In the genomic region with DNA sequence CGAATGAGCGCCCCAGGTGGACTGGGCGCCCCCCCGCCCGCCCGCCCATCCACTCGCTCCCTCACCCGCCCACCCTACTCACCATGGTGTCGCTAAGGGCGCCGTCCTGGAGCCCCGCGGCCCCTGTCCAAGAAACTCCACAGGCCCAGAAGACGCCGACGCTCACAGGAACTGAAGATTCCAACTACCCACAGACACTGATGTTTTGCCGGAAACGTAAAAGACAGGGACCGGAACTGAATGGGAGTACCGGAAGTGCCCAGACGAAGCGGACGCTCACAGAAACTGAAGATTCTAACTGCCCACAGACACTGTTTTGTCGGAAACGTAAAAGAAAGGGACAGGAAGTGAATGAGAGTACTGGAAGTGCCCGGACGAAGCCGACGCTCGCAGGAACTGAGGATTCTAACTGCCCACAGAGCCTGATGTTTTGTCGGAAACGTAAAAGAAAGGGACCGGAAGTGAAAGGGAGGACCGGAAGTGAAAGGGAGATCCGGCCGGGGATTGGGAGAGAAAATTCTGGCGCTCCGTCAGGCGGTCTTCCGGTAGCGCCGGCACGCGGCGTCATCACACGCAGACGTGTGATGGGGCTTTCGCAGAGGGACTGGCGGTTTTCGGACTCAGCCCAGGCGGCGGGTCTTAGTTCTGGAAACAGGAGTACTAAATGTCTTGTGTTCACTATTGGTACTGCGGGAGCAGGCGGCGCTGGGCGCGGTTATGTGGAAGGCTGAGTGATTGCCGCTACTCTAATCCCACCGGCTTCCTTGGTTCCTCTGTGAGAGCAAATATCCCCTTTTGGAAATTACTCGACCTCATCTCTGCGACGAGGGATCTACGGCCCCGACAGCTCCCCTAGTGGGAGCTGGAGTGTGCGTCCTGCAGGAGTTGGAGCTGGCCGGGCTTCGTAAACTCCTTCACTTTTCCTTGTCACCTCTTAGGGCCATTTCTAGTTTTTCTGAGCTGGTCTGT, we compare ENCODE assay signal across 1 cellular context.
TF ChIP-seq lines count a peak whose summit lies in the region.

A gene (minus strand): TSS at position 173 of the 969 bp plus-strand sequence. CDS start 88 bp downstream, at position 85.

TF ChIP-seq in H1, 55 proteins besides CTCF, POLR2A, EP300 and RAD21 (continues in another document):
- TF ChIP-seq RXRA (IDR thresholded peaks at IDR 0.05; ENCODE audit: insufficient read depth, low read depth, low read length): no peak
- no peak for TF ChIP-seq TCF12 (IDR thresholded peaks at IDR 0.05; ENCODE audit: low read depth, low read length)
- no peak for TF ChIP-seq CTBP2 (IDR thresholded peaks at IDR 0.05; ENCODE audit: borderline replicate concordance, insufficient read depth, insufficient read length, low read length)
- peak; percentile 81 to 82; a peak in 2 of 4 replicates for TF ChIP-seq SIN3A (conservative IDR thresholded peaks at IDR 0.05 in 1 of 2, IDR thresholded peaks at IDR 0.05 in 1 of 2; ENCODE audit: low read depth in 1 of 2, low read length in 2 of 2)
- TF ChIP-seq SIX5 (IDR thresholded peaks at IDR 0.05; ENCODE audit: low read depth, low read length): no peak
- no peak for TF ChIP-seq CHD1 (IDR thresholded peaks at IDR 0.05; ENCODE audit: low read depth, low read length)
- peak; percentile 98 for TF ChIP-seq PHF8 (conservative IDR thresholded peaks at IDR 0.05; ENCODE audit: low read depth, low read length)
- no peak for TF ChIP-seq EZH2 (IDR thresholded peaks at IDR 0.05; ENCODE audit: low read depth, low read length, severe bottlenecking)
- TF ChIP-seq CHD2 (IDR thresholded peaks at IDR 0.05; ENCODE audit: low read length): no peak
- peak; percentile 96 for TF ChIP-seq CREB1 (IDR thresholded peaks at IDR 0.05)
- TF ChIP-seq, protein P1, sequence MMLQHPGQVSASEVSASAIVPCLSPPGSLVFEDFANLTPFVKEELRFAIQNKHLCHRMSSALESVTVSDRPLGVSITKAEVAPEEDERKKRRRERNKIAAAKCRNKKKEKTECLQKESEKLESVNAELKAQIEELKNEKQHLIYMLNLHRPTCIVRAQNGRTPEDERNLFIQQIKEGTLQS (IDR thresholded peaks at IDR 0.05; ENCODE audit: insufficient read depth, low read depth, low read length): peak; percentile 60
- TF ChIP-seq JUND (IDR thresholded peaks at IDR 0.05; ENCODE audit: low read length): no peak
- TF ChIP-seq SAP30 (IDR thresholded peaks at IDR 0.05; ENCODE audit: insufficient read depth, insufficient replicate concordance, low read length): no peak
- TF ChIP-seq SUZ12 (IDR thresholded peaks at IDR 0.05; ENCODE audit: low read length): no peak
- TF ChIP-seq NRF1 (IDR thresholded peaks at IDR 0.05; ENCODE audit: low read depth, low read length): no peak
- peak; percentile 64 for TF ChIP-seq KDM4A (IDR thresholded peaks at IDR 0.05; ENCODE audit: low read depth, low read length, severe bottlenecking)
- no peak for TF ChIP-seq FOSL1 (IDR thresholded peaks at IDR 0.05; ENCODE audit: insufficient read depth, low read depth, low read length)
- TF ChIP-seq SP2 (IDR thresholded peaks at IDR 0.05; ENCODE audit: low read length): no peak
- no peak for TF ChIP-seq RNF2 (IDR thresholded peaks at IDR 0.05; ENCODE audit: borderline replicate concordance, low read depth, low read length, missing control alignments, poor library complexity, severe bottlenecking)
- TF ChIP-seq, protein P2, sequence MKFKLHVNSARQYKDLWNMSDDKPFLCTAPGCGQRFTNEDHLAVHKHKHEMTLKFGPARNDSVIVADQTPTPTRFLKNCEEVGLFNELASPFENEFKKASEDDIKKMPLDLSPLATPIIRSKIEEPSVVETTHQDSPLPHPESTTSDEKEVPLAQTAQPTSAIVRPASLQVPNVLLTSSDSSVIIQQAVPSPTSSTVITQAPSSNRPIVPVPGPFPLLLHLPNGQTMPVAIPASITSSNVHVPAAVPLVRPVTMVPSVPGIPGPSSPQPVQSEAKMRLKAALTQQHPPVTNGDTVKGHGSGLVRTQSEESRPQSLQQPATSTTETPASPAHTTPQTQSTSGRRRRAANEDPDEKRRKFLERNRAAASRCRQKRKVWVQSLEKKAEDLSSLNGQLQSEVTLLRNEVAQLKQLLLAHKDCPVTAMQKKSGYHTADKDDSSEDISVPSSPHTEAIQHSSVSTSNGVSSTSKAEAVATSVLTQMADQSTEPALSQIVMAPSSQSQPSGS (IDR thresholded peaks at IDR 0.05; ENCODE audit: low read length): peak; percentile 77
- peak; percentile 89 for TF ChIP-seq POLR2AphosphoS5 (IDR thresholded peaks at IDR 0.05; ENCODE audit: low read depth, low read length)
- no peak for TF ChIP-seq KDM1A (IDR thresholded peaks at IDR 0.05; ENCODE audit: borderline replicate concordance, low read length)
- TF ChIP-seq ZNF274 (IDR thresholded peaks at IDR 0.05; ENCODE audit: borderline replicate concordance, extremely low read depth, low read length): no peak
- TF ChIP-seq GTF2F1 (IDR thresholded peaks at IDR 0.05; ENCODE audit: borderline replicate concordance, low read depth, low read length): no peak
- no peak for TF ChIP-seq BACH1 (IDR thresholded peaks at IDR 0.05; ENCODE audit: low read length)
- TF ChIP-seq ASH2L (IDR thresholded peaks at IDR 0.05; ENCODE audit: low read length): peak; percentile 88
- TF ChIP-seq EGR1 (IDR thresholded peaks at IDR 0.05; ENCODE audit: borderline replicate concordance, low read depth, low read length): no peak
- no peak for TF ChIP-seq HDAC6 (IDR thresholded peaks at IDR 0.05; ENCODE audit: low read depth, low read length)
- TF ChIP-seq TAF7 (optimal IDR thresholded peaks at IDR 0.05; ENCODE audit: borderline replicate concordance, low read depth, low read length): peak; percentile 79
- TF ChIP-seq, protein P3, sequence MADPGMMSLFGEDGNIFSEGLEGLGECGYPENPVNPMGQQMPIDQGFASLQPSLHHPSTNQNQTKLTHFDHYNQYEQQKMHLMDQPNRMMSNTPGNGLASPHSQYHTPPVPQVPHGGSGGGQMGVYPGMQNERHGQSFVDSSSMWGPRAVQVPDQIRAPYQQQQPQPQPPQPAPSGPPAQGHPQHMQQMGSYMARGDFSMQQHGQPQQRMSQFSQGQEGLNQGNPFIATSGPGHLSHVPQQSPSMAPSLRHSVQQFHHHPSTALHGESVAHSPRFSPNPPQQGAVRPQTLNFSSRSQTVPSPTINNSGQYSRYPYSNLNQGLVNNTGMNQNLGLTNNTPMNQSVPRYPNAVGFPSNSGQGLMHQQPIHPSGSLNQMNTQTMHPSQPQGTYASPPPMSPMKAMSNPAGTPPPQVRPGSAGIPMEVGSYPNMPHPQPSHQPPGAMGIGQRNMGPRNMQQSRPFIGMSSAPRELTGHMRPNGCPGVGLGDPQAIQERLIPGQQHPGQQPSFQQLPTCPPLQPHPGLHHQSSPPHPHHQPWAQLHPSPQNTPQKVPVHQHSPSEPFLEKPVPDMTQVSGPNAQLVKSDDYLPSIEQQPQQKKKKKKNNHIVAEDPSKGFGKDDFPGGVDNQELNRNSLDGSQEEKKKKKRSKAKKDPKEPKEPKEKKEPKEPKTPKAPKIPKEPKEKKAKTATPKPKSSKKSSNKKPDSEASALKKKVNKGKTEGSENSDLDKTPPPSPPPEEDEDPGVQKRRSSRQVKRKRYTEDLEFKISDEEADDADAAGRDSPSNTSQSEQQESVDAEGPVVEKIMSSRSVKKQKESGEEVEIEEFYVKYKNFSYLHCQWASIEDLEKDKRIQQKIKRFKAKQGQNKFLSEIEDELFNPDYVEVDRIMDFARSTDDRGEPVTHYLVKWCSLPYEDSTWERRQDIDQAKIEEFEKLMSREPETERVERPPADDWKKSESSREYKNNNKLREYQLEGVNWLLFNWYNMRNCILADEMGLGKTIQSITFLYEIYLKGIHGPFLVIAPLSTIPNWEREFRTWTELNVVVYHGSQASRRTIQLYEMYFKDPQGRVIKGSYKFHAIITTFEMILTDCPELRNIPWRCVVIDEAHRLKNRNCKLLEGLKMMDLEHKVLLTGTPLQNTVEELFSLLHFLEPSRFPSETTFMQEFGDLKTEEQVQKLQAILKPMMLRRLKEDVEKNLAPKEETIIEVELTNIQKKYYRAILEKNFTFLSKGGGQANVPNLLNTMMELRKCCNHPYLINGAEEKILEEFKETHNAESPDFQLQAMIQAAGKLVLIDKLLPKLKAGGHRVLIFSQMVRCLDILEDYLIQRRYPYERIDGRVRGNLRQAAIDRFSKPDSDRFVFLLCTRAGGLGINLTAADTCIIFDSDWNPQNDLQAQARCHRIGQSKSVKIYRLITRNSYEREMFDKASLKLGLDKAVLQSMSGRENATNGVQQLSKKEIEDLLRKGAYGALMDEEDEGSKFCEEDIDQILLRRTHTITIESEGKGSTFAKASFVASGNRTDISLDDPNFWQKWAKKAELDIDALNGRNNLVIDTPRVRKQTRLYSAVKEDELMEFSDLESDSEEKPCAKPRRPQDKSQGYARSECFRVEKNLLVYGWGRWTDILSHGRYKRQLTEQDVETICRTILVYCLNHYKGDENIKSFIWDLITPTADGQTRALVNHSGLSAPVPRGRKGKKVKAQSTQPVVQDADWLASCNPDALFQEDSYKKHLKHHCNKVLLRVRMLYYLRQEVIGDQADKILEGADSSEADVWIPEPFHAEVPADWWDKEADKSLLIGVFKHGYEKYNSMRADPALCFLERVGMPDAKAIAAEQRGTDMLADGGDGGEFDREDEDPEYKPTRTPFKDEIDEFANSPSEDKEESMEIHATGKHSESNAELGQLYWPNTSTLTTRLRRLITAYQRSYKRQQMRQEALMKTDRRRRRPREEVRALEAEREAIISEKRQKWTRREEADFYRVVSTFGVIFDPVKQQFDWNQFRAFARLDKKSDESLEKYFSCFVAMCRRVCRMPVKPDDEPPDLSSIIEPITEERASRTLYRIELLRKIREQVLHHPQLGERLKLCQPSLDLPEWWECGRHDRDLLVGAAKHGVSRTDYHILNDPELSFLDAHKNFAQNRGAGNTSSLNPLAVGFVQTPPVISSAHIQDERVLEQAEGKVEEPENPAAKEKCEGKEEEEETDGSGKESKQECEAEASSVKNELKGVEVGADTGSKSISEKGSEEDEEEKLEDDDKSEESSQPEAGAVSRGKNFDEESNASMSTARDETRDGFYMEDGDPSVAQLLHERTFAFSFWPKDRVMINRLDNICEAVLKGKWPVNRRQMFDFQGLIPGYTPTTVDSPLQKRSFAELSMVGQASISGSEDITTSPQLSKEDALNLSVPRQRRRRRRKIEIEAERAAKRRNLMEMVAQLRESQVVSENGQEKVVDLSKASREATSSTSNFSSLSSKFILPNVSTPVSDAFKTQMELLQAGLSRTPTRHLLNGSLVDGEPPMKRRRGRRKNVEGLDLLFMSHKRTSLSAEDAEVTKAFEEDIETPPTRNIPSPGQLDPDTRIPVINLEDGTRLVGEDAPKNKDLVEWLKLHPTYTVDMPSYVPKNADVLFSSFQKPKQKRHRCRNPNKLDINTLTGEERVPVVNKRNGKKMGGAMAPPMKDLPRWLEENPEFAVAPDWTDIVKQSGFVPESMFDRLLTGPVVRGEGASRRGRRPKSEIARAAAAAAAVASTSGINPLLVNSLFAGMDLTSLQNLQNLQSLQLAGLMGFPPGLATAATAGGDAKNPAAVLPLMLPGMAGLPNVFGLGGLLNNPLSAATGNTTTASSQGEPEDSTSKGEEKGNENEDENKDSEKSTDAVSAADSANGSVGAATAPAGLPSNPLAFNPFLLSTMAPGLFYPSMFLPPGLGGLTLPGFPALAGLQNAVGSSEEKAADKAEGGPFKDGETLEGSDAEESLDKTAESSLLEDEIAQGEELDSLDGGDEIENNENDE (IDR thresholded peaks at IDR 0.05; ENCODE audit: insufficient replicate concordance, low read length): no peak
- TF ChIP-seq JUN (IDR thresholded peaks at IDR 0.05; ENCODE audit: low read depth, low read length): no peak
- TF ChIP-seq, protein P4, sequence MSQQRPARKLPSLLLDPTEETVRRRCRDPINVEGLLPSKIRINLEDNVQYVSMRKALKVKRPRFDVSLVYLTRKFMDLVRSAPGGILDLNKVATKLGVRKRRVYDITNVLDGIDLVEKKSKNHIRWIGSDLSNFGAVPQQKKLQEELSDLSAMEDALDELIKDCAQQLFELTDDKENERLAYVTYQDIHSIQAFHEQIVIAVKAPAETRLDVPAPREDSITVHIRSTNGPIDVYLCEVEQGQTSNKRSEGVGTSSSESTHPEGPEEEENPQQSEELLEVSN (IDR thresholded peaks at IDR 0.05): peak; percentile 82; the same call in 1 of the 2 replicates
- TF ChIP-seq NANOG (IDR thresholded peaks at IDR 0.05; ENCODE audit: insufficient read depth, low read depth, low read length, poor library complexity, severe bottlenecking): no peak
- TF ChIP-seq KDM5A (IDR thresholded peaks at IDR 0.05; ENCODE audit: low read length): peak; percentile 94
- peak; percentile 92 for TF ChIP-seq TAF1 (IDR thresholded peaks at IDR 0.05; ENCODE audit: low read depth, low read length)
- no peak for TF ChIP-seq SIRT6 (IDR thresholded peaks at IDR 0.05; ENCODE audit: low read length)
- peak; percentile 36; the same call in 1 of the 2 replicates for TF ChIP-seq SRF (IDR thresholded peaks at IDR 0.05; ENCODE audit: low read depth, low read length)
- TF ChIP-seq, protein P5, sequence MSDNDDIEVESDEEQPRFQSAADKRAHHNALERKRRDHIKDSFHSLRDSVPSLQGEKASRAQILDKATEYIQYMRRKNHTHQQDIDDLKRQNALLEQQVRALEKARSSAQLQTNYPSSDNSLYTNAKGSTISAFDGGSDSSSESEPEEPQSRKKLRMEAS (IDR thresholded peaks at IDR 0.05): peak; percentile 77
- TF ChIP-seq HDAC2 (IDR thresholded peaks at IDR 0.05; ENCODE audit: borderline replicate concordance in 1 of 2, low read depth in 2 of 2, low read length in 2 of 2): no peak
- TF ChIP-seq SP1 (IDR thresholded peaks at IDR 0.05; ENCODE audit: low read depth, low read length): peak; percentile 45
- peak; percentile 38 for TF ChIP-seq YY1 (IDR thresholded peaks at IDR 0.05; ENCODE audit: low read depth, low read length)
- peak; percentile 59; the same call in 1 of the 2 replicates for TF ChIP-seq RBBP5 (IDR thresholded peaks at IDR 0.05; ENCODE audit: borderline replicate concordance, low read depth, low read length)
- no peak; the same call in 1 of the 2 replicates for TF ChIP-seq CEBPB (IDR thresholded peaks at IDR 0.05; ENCODE audit: low read depth, low read length)
- TF ChIP-seq MAFK (IDR thresholded peaks at IDR 0.05; ENCODE audit: low read depth, low read length): no peak
- TF ChIP-seq TBP (IDR thresholded peaks at IDR 0.05; ENCODE audit: low read depth, low read length): peak; percentile 62
- no peak for TF ChIP-seq RFX5 (IDR thresholded peaks at IDR 0.05; ENCODE audit: borderline replicate concordance, low read depth, low read length)
- 0 out of 2 replicates have a peak, but pooled peaks have one; percentile 2 for TF ChIP-seq TEAD4 (IDR thresholded peaks at IDR 0.05; ENCODE audit: low read depth, low read length)
- peak; percentile 91; the same call in 1 of the 2 replicates for TF ChIP-seq SP4 (IDR thresholded peaks at IDR 0.05; ENCODE audit: low read length)
- no peak for TF ChIP-seq BRCA1 (IDR thresholded peaks at IDR 0.05; ENCODE audit: low read depth, low read length)
- TF ChIP-seq CBX5 (IDR thresholded peaks at IDR 0.05; ENCODE audit: low read depth, low read length): no peak
- no peak for TF ChIP-seq BCL11A (IDR thresholded peaks at IDR 0.05; ENCODE audit: low read depth in 2 of 2, low read length in 2 of 2)
- TF ChIP-seq POU5F1 (IDR thresholded peaks at IDR 0.05; ENCODE audit: low read depth, low read length): no peak
- peak; percentile 98 for TF ChIP-seq GABPA (IDR thresholded peaks at IDR 0.05; ENCODE audit: borderline replicate concordance, insufficient read depth, low read length)
- TF ChIP-seq CBX8 (IDR thresholded peaks at IDR 0.05; ENCODE audit: borderline replicate concordance, low read depth, low read length): no peak
